ENCODE assay signal across 12 cellular contexts in genomic region chr2:182668671-182669070, GRCh38. TPM values are rescaled to one million over a fixed set of nuclear protein-coding genes. Genes with fewer than 3 reads are reported as not detected.
DNase-seq lines count a peak whose midpoint lies in the region; ATAC-seq, FAIRE-seq and TF ChIP-seq lines count a peak whose summit lies in the region.
"Had no signal": no experiment of that assay in that cellular context is flagged by ENCODE, and none has a peak within 500 bp of the region (broad histone marks: within the 10 kb centered on the region; RNA-seq: fewer than 3 reads in every experiment).

No MANE protein-coding gene starts in this region.

- no TSS peak for BruUV-seq in HepG2 (replicated peaks; lab: Mats Ljungman, UMichigan)

- H3K36me3 ChIP-seq in HepG2 (replicated peaks in 1 of 2; ENCODE audit: control insufficient read depth in 1 of 2, insufficient read depth in 2 of 2, low read length in 2 of 2): no peaks in the 10 kb centered on the region

- H4K20me1 ChIP-seq in HepG2 (ENCODE audit: insufficient read depth, low read length): no peaks in the 10 kb centered on the region

- intact Hi-C loops in HepG2 (cut with micrococcal nuclease; ENCODE audit: unreplicated experiment): no loop called here
- intact Hi-C loops in left cardiac atrium (cut with DNase I): no loop called here

- peak; percentile 66 for FAIRE-seq in HepG2 (lab: Jason Lieb, UNC)

- TF ChIP-seq EP300 in HepG2 (IDR thresholded peaks at IDR 0.05; ENCODE audit: low read depth in 2 of 2, low read length in 2 of 2) (peak in 1 of 2 experiments; percentile 46; a peak in 1 of 4 replicates), HepG2 (CRISPR knock-in tag; IDR thresholded peaks at IDR 0.05; ENCODE audit: borderline replicate concordance) (no peak)

- no peak overlapping the region; a peak in 1 of 6 replicates for H3K4me3 ChIP-seq in HepG2 (replicated peaks in 1 of 3; ENCODE audit: insufficient read depth in 1 of 3, low read depth in 2 of 3, low read length in 3 of 3)

- no peak overlapping the region for H3K9ac ChIP-seq in HepG2 (ENCODE audit: insufficient read depth, low read depth, low read length)

- peaks cover 16% of the 10 kb centered on the region for H3K4me1 ChIP-seq in HepG2 (ENCODE audit: insufficient read depth, low read length)

- POLR2A ChIA-PET in HepG2 (lab: Yijun Ruan, JAX): interaction anchor here (1.3 kb wide), 1 partner anchor 48 kb away, joined by 4 read pairs; no protein-coding TSS in a partner anchor

- TF ChIP-seq CTCF in HepG2 (CRISPR knock-in tag; IDR thresholded peaks at IDR 0.05): 0 out of 2 replicates have a peak, but pooled peaks have one; percentile 6

- no peaks in the 10 kb centered on the region; a peak in 1 of 5 replicates for H3K27me3 ChIP-seq in HepG2 (ENCODE audit: control insufficient read depth in 1 of 2, insufficient read depth in 2 of 2, low read length in 2 of 2)

- WGBS in HepG2 (ENCODE audit: low lambda C conversion rate): 29% methylated on average over 6 of the region's 6 CpGs

- CTCF ChIA-PET in HepG2 (lab: Yijun Ruan, JAX; ENCODE audit: low intra/inter-chr PET ratio, low total read pairs): no interaction called here

- DNase-seq in DMS153 treated with DMSO at 0.1 percent for 48 hours (lab: John Stamatoyannopoulos, UW; ENCODE audit: unreplicated experiment): peak; percentile 76
- DNase-seq in NCI-H146 treated with DMSO at 0.1 percent for 48 hours (lab: John Stamatoyannopoulos, UW; ENCODE audit: unreplicated experiment): peak; percentile 80
- DNase-seq in SHP77 (lab: John Stamatoyannopoulos, UW): peak; percentile 86 to 91
- DNase-seq in HepG2 (ENCODE audit: low spot score): peak; percentile 67
- no peak for DNase-seq in SIG-M5 (lab: John Stamatoyannopoulos, UW)
- DNase-seq in left cardiac atrium: no peak
- DNase-seq: activated CD8-positive, alpha-beta memory T cell treated with anti-CD3 and anti-CD28 coated beads, Interleukin-2, amount 50 U/mL, for 48 hours; C1 segment of cervical spinal cord; SW 1271 had no signal

- no peak for TF ChIP-seq RAD21 in HepG2 (CRISPR knock-in tag; IDR thresholded peaks at IDR 0.05)

- no peak for TF ChIP-seq POLR2A in HepG2 (IDR thresholded peaks at IDR 0.05; ENCODE audit: insufficient read depth in 1 of 2, low read depth in 2 of 2, low read length in 2 of 2)

- no peaks in the 10 kb centered on the region for H3K79me2 ChIP-seq in HepG2 (ENCODE audit: insufficient read depth, low read length)

- H2AFZ ChIP-seq in HepG2 (ENCODE audit: low read length): no peak overlapping the region

- H3K27ac ChIP-seq in HepG2 (ENCODE audit: extremely low read length, insufficient read depth, low read length): no peak overlapping the region

- H3K9me3 ChIP-seq in HepG2 (ENCODE audit: low read length): no peaks in the 10 kb centered on the region

- in situ Hi-C loops in HepG2 (cut with HindIII; ENCODE audit: extremely low pct_ligation_motif_present, low pct_unique_long_range_greater_than_20kb): no loop called here

- ATAC-seq in HepG2 (peak; percentile 85), GM18870 (IDR thresholded peaks at IDR 0.05; ENCODE audit: unreplicated experiment) (no peak), HG02610 (IDR thresholded peaks at IDR 0.05; ENCODE audit: unreplicated experiment) (no peak), left cardiac atrium (no peak)
- ATAC-seq: HCT116 had no signal

- peak overlapping the region; percentile 59 for H3K4me2 ChIP-seq in HepG2 (ENCODE audit: low read depth, low read length)

TF ChIP-seq in HepG2, 621 proteins besides CTCF, POLR2A, EP300 and RAD21 (continues in another document):
- TF ChIP-seq DMAP1 (CRISPR knock-in tag; IDR thresholded peaks at IDR 0.05) (peak; percentile 76), IRX3 (CRISPR knock-in tag; IDR thresholded peaks at IDR 0.05; ENCODE audit: borderline replicate concordance, low read depth) (0 out of 2 replicates have a peak, but pooled peaks have one; percentile 44), HDAC2 (CRISPR knock-in tag; IDR thresholded peaks at IDR 0.05) (peak; percentile 63; the same call in 1 of the 2 replicates), NFE2 (CRISPR knock-in tag; IDR thresholded peaks at IDR 0.05) (no peak), MAX (IDR thresholded peaks at IDR 0.05) (peak; percentile 84), ZSCAN9 (CRISPR knock-in tag; IDR thresholded peaks at IDR 0.05; ENCODE audit: borderline replicate concordance) (peak; percentile 96), ARID2 (CRISPR knock-in tag; IDR thresholded peaks at IDR 0.05; ENCODE audit: borderline replicate concordance) (no peak), ZNF724P (CRISPR knock-in tag; IDR thresholded peaks at IDR 0.05; ENCODE audit: borderline replicate concordance) (no peak), ZNF570 (CRISPR knock-in tag; IDR thresholded peaks at IDR 0.05; ENCODE audit: borderline replicate concordance) (no peak), HNRNPK (IDR thresholded peaks at IDR 0.05; ENCODE audit: low read depth, low read length, poor library complexity, severe bottlenecking) (no peak), THRA (CRISPR knock-in tag; IDR thresholded peaks at IDR 0.05; ENCODE audit: borderline replicate concordance) (peak; percentile 21; the same call in 1 of the 2 replicates), CHD4 (IDR thresholded peaks at IDR 0.05; ENCODE audit: borderline replicate concordance, low read length) (no peak), RARG (CRISPR knock-in tag; IDR thresholded peaks at IDR 0.05; ENCODE audit: low read depth) (no peak), KLF9 (CRISPR knock-in tag; IDR thresholded peaks at IDR 0.05; ENCODE audit: low read depth) (no peak), ZNF614 (CRISPR knock-in tag; IDR thresholded peaks at IDR 0.05; ENCODE audit: borderline replicate concordance) (0 out of 2 replicates have a peak, but pooled peaks have one; percentile 21), POGZ (CRISPR knock-in tag; IDR thresholded peaks at IDR 0.05) (0 out of 2 replicates have a peak, but pooled peaks have one; percentile 54), ZNF143 (CRISPR knock-in tag; IDR thresholded peaks at IDR 0.05) (no peak), NPAS2 (CRISPR knock-in tag; IDR thresholded peaks at IDR 0.05; ENCODE audit: borderline replicate concordance) (no peak)
- TF ChIP-seq, protein P1, sequence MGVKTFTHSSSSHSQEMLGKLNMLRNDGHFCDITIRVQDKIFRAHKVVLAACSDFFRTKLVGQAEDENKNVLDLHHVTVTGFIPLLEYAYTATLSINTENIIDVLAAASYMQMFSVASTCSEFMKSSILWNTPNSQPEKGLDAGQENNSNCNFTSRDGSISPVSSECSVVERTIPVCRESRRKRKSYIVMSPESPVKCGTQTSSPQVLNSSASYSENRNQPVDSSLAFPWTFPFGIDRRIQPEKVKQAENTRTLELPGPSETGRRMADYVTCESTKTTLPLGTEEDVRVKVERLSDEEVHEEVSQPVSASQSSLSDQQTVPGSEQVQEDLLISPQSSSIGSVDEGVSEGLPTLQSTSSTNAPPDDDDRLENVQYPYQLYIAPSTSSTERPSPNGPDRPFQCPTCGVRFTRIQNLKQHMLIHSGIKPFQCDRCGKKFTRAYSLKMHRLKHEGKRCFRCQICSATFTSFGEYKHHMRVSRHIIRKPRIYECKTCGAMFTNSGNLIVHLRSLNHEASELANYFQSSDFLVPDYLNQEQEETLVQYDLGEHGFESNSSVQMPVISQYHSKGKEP (CRISPR knock-in tag; IDR thresholded peaks at IDR 0.05): no peak

RNA-seq across cellular contexts. Expression of gene DNAJC10, which starts 47.4 kb away (rescaled TPM):
- total RNA-seq in HepG2 (2016; rRNA removed; fragmentation: Illumina TruSeq; extraction: Trizol): 178 and 190 TPM in 2 replicates
- total RNA-seq in HepG2 (2016; cell fraction: cytosol; rRNA removed; fragmentation: Illumina TruSeq; extraction: Trizol; ENCODE audit: low read depth): 20.2 and 22.6 TPM in 2 replicates
- 187 and 195 TPM in 2 replicates for total RNA-seq in HepG2 (2016; cell fraction: insoluble cytoplasmic fraction; rRNA removed; fragmentation: Illumina TruSeq; extraction: Trizol)
- total RNA-seq in HepG2 (2016; cell fraction: membrane; rRNA removed; fragmentation: Illumina TruSeq; extraction: Trizol): 118 and 122 TPM in 2 replicates
- 194 and 207 TPM in 2 replicates for total RNA-seq in HepG2 (2016; cell fraction: nucleus; rRNA removed; fragmentation: Illumina TruSeq; extraction: Trizol)
- 40.1 and 44.1 TPM in 2 replicates for polyA plus RNA-seq in HepG2 (2011; rRNA removed)
- polyA plus RNA-seq in HepG2 (2011; cell fraction: cytosol; rRNA removed): 14.0 and 24.2 TPM in 2 replicates
- polyA plus RNA-seq in HepG2 (2011; cell fraction: nucleus; rRNA removed): 43.5 and 66.4 TPM in 2 replicates
- polyA plus RNA-seq in HepG2 (2012): 68.3 and 73.4 TPM in 2 replicates
- polyA plus RNA-seq in HepG2 (2016; cell fraction: cytosol; fragmentation: Illumina TruSeq; extraction: Trizol; ENCODE audit: low read depth): 17.2 and 23.7 TPM in 2 replicates
- 90.6 and 103 TPM in 2 replicates for polyA plus RNA-seq in HepG2 (2016; cell fraction: insoluble cytoplasmic fraction; fragmentation: Illumina TruSeq; extraction: Trizol; ENCODE audit: low read depth)
- 49.0 and 50.6 TPM in 2 replicates for polyA plus RNA-seq in HepG2 (2016; cell fraction: membrane; fragmentation: Illumina TruSeq; extraction: Trizol; ENCODE audit: low read depth)
- polyA plus RNA-seq in HepG2 (2016; cell fraction: nucleus; fragmentation: Illumina TruSeq; extraction: Trizol; ENCODE audit: insufficient read depth, low read depth): 135 and 139 TPM in 2 replicates
- polyA minus RNA-seq in HepG2 (2011; rRNA and poly(A)+ RNA removed; ENCODE audit: low replicate concordance): 16.0 and 24.1 TPM in 2 replicates
- polyA minus RNA-seq in HepG2 (2011; cell fraction: cytosol; rRNA and poly(A)+ RNA removed): 45.0 and 49.4 TPM in 2 replicates
- polyA minus RNA-seq in HepG2 (2011; cell fraction: nucleus; rRNA and poly(A)+ RNA removed): 71.5 and 98.2 TPM in 2 replicates
- 10 to 100 TPM; 57.2 to 71.6 TPM for total RNA-seq in left cardiac atrium

Comparison
In these comparisons a context has a peak if more than half of its experiments do, and no peak if none do; other contexts are left out.
1. DNase-seq: peak in DMS153 treated with DMSO at 0.1 percent for 48 hours (single experiment), NCI-H146 treated with DMSO at 0.1 percent for 48 hours (single experiment), SHP77 (2 of 2) and HepG2 (single experiment); none in SIG-M5 (single experiment) and left cardiac atrium (single experiment).